1 cellular context compared by ENCODE assay signal in genomic region chr17:750431-751037, GRCh38.
TF ChIP-seq lines count a peak whose summit lies in the region.

No MANE protein-coding gene starts in this region.

TF ChIP-seq in endothelial cell of umbilical vein, 7 proteins besides CTCF, POLR2A, EP300 and RAD21:
- no peak for TF ChIP-seq FOS (IDR thresholded peaks at IDR 0.05; ENCODE audit: borderline replicate concordance, insufficient read depth, low read length)
- TF ChIP-seq MYC (IDR thresholded peaks at IDR 0.05; ENCODE audit: low read depth, low read length), result no peak
- no peak for TF ChIP-seq MAX (IDR thresholded peaks at IDR 0.05; ENCODE audit: insufficient read depth, insufficient read length)
- TF ChIP-seq POLR2AphosphoS5 (IDR thresholded peaks at IDR 0.05; ENCODE audit: insufficient read depth, low read depth, low read length), result no peak
- no peak for TF ChIP-seq GATA2 (IDR thresholded peaks at IDR 0.05; ENCODE audit: insufficient read depth, insufficient read length, low read depth, low read length)
- TF ChIP-seq EZH2 (IDR thresholded peaks at IDR 0.05; ENCODE audit: borderline replicate concordance, low read depth, low read length, severe bottlenecking), result no peak
- TF ChIP-seq JUN (IDR thresholded peaks at IDR 0.05; ENCODE audit: borderline replicate concordance, insufficient read depth, insufficient read length, low read depth), result no peak
